ENCODE assay signal across 14 cellular contexts in the genomic region with DNA sequence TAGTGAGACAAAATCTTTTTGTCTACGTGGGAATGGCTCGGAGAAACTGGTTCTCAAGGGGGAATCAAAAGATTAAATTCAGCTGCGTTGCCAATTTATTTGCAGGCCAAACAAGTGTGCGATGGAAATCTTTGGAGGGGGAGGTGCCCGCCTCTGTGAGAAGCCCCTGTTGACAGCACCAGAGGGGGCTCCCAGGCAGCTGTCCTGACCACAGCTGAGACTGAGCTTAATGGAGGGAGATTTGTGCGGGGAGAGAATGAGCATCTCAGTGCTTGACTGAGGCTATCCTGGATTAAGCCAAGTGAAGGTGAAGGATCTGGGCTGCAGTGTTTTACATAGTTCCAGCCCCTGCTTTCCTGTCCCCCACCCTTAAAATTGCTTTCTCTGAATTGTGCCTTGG.
DNase-seq lines count a peak whose midpoint lies in the region; ATAC-seq and TF ChIP-seq lines count a peak whose summit lies in the region.
"Had no signal": no experiment of that assay in that cellular context is flagged by ENCODE, and none has a peak within 500 bp of the region (broad histone marks: within the 10 kb centered on the region; RNA-seq: fewer than 3 reads in every experiment).

No MANE protein-coding gene starts in this region.

- TF ChIP-seq EP300 in esophagus muscularis mucosa (IDR thresholded peaks at IDR 0.05): no peak

- DNase-seq in NCI-H82 treated with DMSO at 0.1 percent for 48 hours (lab: John Stamatoyannopoulos, UW; ENCODE audit: unreplicated experiment): peak; percentile 21
- DNase-seq in esophagus muscularis mucosa (ENCODE audit: extremely low spot score): peak; percentile 37
- DNase-seq in iPS-NIHi7 (ENCODE audit: extremely low spot score): peak; percentile 26
- DNase-seq in adrenal gland: no peak
- DNase-seq in OCI-M1 (lab: John Stamatoyannopoulos, UW): no peak
- DNase-seq: CD8-positive, alpha-beta T cell; COR-L47; DMS153; DMS79 treated with DMSO at 0.1 percent for 48 hours; EL had no signal

- H3K9me3 ChIP-seq in esophagus muscularis mucosa (no peaks in the 10 kb centered on the region), adrenal gland (replicated peaks in 1 of 3) (no peaks in the 10 kb centered on the region)
- H3K9me3 ChIP-seq: A549, HAP-1 had no signal

- H3K27me3 ChIP-seq in esophagus muscularis mucosa (peaks cover 0 to 58% (median 0%) of the 10 kb centered on the region in 4 donors), adrenal gland (peaks cover 15% of the 10 kb centered on the region)

- H3K27ac ChIP-seq in esophagus muscularis mucosa (replicated peaks in 1 of 4): no peak overlapping the region
- no peak overlapping the region for H3K27ac ChIP-seq in adrenal gland
- H3K27ac ChIP-seq: A549 had no signal

- no peaks in the 10 kb centered on the region for H3K4me1 ChIP-seq in esophagus muscularis mucosa
- no peaks in the 10 kb centered on the region for H3K4me1 ChIP-seq in adrenal gland (replicated peaks in 1 of 2)
- H3K4me1 ChIP-seq: A549 had no signal

- H3K4me3 ChIP-seq in esophagus muscularis mucosa: no peak overlapping the region
- no peak overlapping the region for H3K4me3 ChIP-seq in adrenal gland
- H3K4me3 ChIP-seq: A549, HAP-1 had no signal

- ATAC-seq in GM18858 (IDR thresholded peaks at IDR 0.05; ENCODE audit: unreplicated experiment) (no peak), HG03108 (IDR thresholded peaks at IDR 0.05; ENCODE audit: unreplicated experiment) (no peak)
- ATAC-seq: A549; CD8-positive, alpha-beta T cell had no signal

- TF ChIP-seq POLR2A in esophagus muscularis mucosa (IDR thresholded peaks at IDR 0.05; ENCODE audit: low read depth): no peak
- TF ChIP-seq POLR2A in adrenal gland (IDR thresholded peaks at IDR 0.05): no peak

- no peak for TF ChIP-seq CTCF in esophagus muscularis mucosa (IDR thresholded peaks at IDR 0.05)
- no peak for TF ChIP-seq CTCF in adrenal gland (IDR thresholded peaks at IDR 0.05)

- H3K36me3 ChIP-seq in esophagus muscularis mucosa (no peaks in the 10 kb centered on the region), adrenal gland (replicated peaks in 1 of 2) (no peaks in the 10 kb centered on the region)
- H3K36me3 ChIP-seq: HAP-1 had no signal

- WGBS in esophagus muscularis mucosa: 32% methylated on average over 6 of the region's 6 CpGs
- 35 to 48% (median 40%) methylated on average over 6 of the region's 6 CpGs for WGBS in adrenal gland, 4 donors

- intact Hi-C loops in esophagus muscularis mucosa (cut with DNase I): no loop called here
- intact Hi-C loops in adrenal gland (cut with DNase I): no loop called here

Comparison
In these comparisons a context has a peak if more than half of its experiments do, and no peak if none do; other contexts are left out.
1. DNase-seq: peak in NCI-H82 treated with DMSO at 0.1 percent for 48 hours (single experiment), esophagus muscularis mucosa (single experiment) and iPS-NIHi7 (single experiment); none in adrenal gland (0 of 7) and OCI-M1 (single experiment).